ENCODE assay signal across 14 cellular contexts in genomic region chr2:107337209-107337898, GRCh38.
DNase-seq lines count a peak whose midpoint lies in the region; ATAC-seq and TF ChIP-seq lines count a peak whose summit lies in the region.
"Had no signal": no experiment of that assay in that cellular context is flagged by ENCODE, and none has a peak within 500 bp of the region (broad histone marks: within the 10 kb centered on the region; RNA-seq: fewer than 3 reads in every experiment).

No MANE protein-coding gene starts in this region.

- H2AFZ ChIP-seq in Karpas-422 (ENCODE audit: low read length) (0 out of 2 replicates have a peak overlapping the region, but pooled peaks have one; percentile 49), smooth muscle cell (ENCODE audit: low read depth) (no peak overlapping the region)

- TF ChIP-seq CTCF in choroid plexus epithelial cell (conservative IDR thresholded peaks at IDR 0.05; ENCODE audit: low read depth, low read length) = no peak
- no peak for TF ChIP-seq CTCF in smooth muscle cell (IDR thresholded peaks at IDR 0.05; ENCODE audit: borderline replicate concordance, insufficient read depth, poor library complexity, severe bottlenecking)
- no peak for TF ChIP-seq CTCF in WTC11 (IDR thresholded peaks at IDR 0.05)

- H4K20me1 ChIP-seq in Karpas-422 (ENCODE audit: insufficient read depth, low read depth, low read length) (no peaks in the 10 kb centered on the region), smooth muscle cell (ENCODE audit: low read depth) (no peaks in the 10 kb centered on the region)

- no peaks in the 10 kb centered on the region for H3K9me2 ChIP-seq in Karpas-422 (replicated peaks; ENCODE audit: insufficient read depth, low read length)

- no peaks in the 10 kb centered on the region for H3K36me3 ChIP-seq in Karpas-422 (ENCODE audit: insufficient read depth, low read length)
- H3K36me3 ChIP-seq in smooth muscle cell (ENCODE audit: low read depth) = no peaks in the 10 kb centered on the region

- H3K27ac ChIP-seq in Karpas-422 (ENCODE audit: low read length) = no peak overlapping the region
- H3K27ac ChIP-seq in smooth muscle cell (ENCODE audit: low read depth) = peak overlapping the region; percentile 100
- H3K27ac ChIP-seq: KMS-11 had no signal

- DNase-seq in Karpas-422 (no peak), choroid plexus epithelial cell (ENCODE audit: low read depth) (peak; percentile 36), hepatic stellate cell (ENCODE audit: low spot score) (peak; percentile 2), smooth muscle cell (lab: John Stamatoyannopoulos, UW; ENCODE audit: unreplicated experiment) (no peak), SIG-M5 (lab: John Stamatoyannopoulos, UW) (no peak), WTC11 (ENCODE audit: low spot score) (no peak), D341Med (ENCODE audit: low spot score) (no peak)
- DNase-seq: activated CD4-positive, alpha-beta T cell treated with anti-CD3 and anti-CD28 coated beads, Interleukin-2, amount 50 U/mL, for 4 hours; activated effector memory CD4-positive, alpha-beta T cell treated with Interleukin-2 at 50 U/mL for 16 hours; CD4-positive, CD25-positive, alpha-beta regulatory T cell had no signal

- no peak overlapping the region for H3K9ac ChIP-seq in Karpas-422 (ENCODE audit: low read length)
- H3K9ac ChIP-seq in smooth muscle cell (ENCODE audit: low read depth) = no peak overlapping the region
- H3K9ac ChIP-seq: KMS-11 had no signal

- H3K9me3 Mint-ChIP-seq in WTC11 = peaks cover 17% of the 10 kb centered on the region

- peaks cover 9% of the 10 kb centered on the region for H3K4me1 Mint-ChIP-seq in WTC11
- H3K4me1 Mint-ChIP-seq: CD4-positive, CD25-positive, alpha-beta regulatory T cell had no signal

- H3K4me3 ChIP-seq in Karpas-422 (ENCODE audit: low read length) (no peak overlapping the region), choroid plexus epithelial cell (ENCODE audit: low read depth, low read length) (no peak overlapping the region), smooth muscle cell (no peak overlapping the region)

- H3K27me3 ChIP-seq in Karpas-422 (ENCODE audit: low read length) = no peaks in the 10 kb centered on the region
- no peaks in the 10 kb centered on the region for H3K27me3 ChIP-seq in smooth muscle cell (ENCODE audit: low read depth)

- H3F3A ChIP-seq in smooth muscle cell (ENCODE audit: low read depth) = peaks cover 13% of the 10 kb centered on the region

- no peaks in the 10 kb centered on the region for H3K36me3 Mint-ChIP-seq in WTC11
- H3K36me3 Mint-ChIP-seq: CD4-positive, CD25-positive, alpha-beta regulatory T cell had no signal

- H3K9me3 ChIP-seq in Karpas-422 (ENCODE audit: low read length) (peaks cover 3% of the 10 kb centered on the region; the same call in 1 of the 2 replicates), smooth muscle cell (replicated peaks; ENCODE audit: low read depth) (no peaks in the 10 kb centered on the region)

- POLR2A ChIA-PET in WTC11 (lab: Charles Lee) = no interaction called here

- H3K27ac Mint-ChIP-seq in WTC11 = no peak overlapping the region
- H3K27ac Mint-ChIP-seq: CD4-positive, CD25-positive, alpha-beta regulatory T cell; stimulated activated naive CD8-positive, alpha-beta T cell treated with anti-CD3 and anti-CD28 coated beads, Interleukin-15, Interleukin-2, amounts not matched to agents 100 ng/mL and 50 ng/mL, for 24 hours; T-helper 1 cell treated with Interleukin-12 subunit alpha and Interleukin-12 subunit beta and Interleukin-4 antibody, amounts not matched to agents 30 μg/mL and 1 μg/mL, for 36 hours had no signal

- CTCF ChIA-PET in WTC11 (lab: Charles Lee) = interaction anchor here (1.1 kb wide), 1 partner anchor 450 kb away, joined by 3 read pairs; no protein-coding TSS in a partner anchor

- no peaks in the 10 kb centered on the region for H3K27me3 Mint-ChIP-seq in WTC11 (ENCODE audit: low read depth)
- H3K27me3 Mint-ChIP-seq: CD4-positive, CD25-positive, alpha-beta regulatory T cell; stimulated activated naive CD8-positive, alpha-beta T cell treated with anti-CD3 and anti-CD28 coated beads, Interleukin-15, Interleukin-2, amounts not matched to agents 100 ng/mL and 50 ng/mL, for 24 hours had no signal

- no peak overlapping the region for H3K4me3 Mint-ChIP-seq in WTC11
- H3K4me3 Mint-ChIP-seq: CD4-positive, CD25-positive, alpha-beta regulatory T cell; stimulated activated naive CD8-positive, alpha-beta T cell treated with anti-CD3 and anti-CD28 coated beads, Interleukin-15, Interleukin-2, amounts not matched to agents 100 ng/mL and 50 ng/mL, for 24 hours; T-helper 1 cell treated with Interleukin-12 subunit alpha and Interleukin-12 subunit beta and Interleukin-4 antibody, amounts not matched to agents 30 μg/mL and 1 μg/mL, for 36 hours had no signal

- no peaks in the 10 kb centered on the region for H3K4me1 ChIP-seq in Karpas-422 (ENCODE audit: low read length)
- H3K4me1 ChIP-seq in smooth muscle cell (ENCODE audit: low read depth) = peaks cover 15% of the 10 kb centered on the region

- H3K4me2 ChIP-seq in Karpas-422 (ENCODE audit: low read depth, low read length, poor library complexity, severe bottlenecking) (no peak overlapping the region), smooth muscle cell (peak overlapping the region; percentile 81)
- H3K4me2 ChIP-seq: KMS-11 had no signal

- WGBS in smooth muscle cell (ENCODE audit: low lambda C conversion rate) = 50% methylated on average over 6 of the region's 6 CpGs

- ATAC-seq in HG02885 (IDR thresholded peaks at IDR 0.05; ENCODE audit: poor library complexity, unreplicated experiment) = no peak
- no peak for ATAC-seq in WTC11

- H3K79me2 ChIP-seq in Karpas-422 (ENCODE audit: low read length) (no peaks in the 10 kb centered on the region), smooth muscle cell (ENCODE audit: low read depth) (no peaks in the 10 kb centered on the region)

TF ChIP-seq in WTC11, 78 proteins besides CTCF, POLR2A, EP300 and RAD21:
- TF ChIP-seq NR2C2 (CRISPR knock-in tag; IDR thresholded peaks at IDR 0.05) = no peak
- TF ChIP-seq, protein P1, sequence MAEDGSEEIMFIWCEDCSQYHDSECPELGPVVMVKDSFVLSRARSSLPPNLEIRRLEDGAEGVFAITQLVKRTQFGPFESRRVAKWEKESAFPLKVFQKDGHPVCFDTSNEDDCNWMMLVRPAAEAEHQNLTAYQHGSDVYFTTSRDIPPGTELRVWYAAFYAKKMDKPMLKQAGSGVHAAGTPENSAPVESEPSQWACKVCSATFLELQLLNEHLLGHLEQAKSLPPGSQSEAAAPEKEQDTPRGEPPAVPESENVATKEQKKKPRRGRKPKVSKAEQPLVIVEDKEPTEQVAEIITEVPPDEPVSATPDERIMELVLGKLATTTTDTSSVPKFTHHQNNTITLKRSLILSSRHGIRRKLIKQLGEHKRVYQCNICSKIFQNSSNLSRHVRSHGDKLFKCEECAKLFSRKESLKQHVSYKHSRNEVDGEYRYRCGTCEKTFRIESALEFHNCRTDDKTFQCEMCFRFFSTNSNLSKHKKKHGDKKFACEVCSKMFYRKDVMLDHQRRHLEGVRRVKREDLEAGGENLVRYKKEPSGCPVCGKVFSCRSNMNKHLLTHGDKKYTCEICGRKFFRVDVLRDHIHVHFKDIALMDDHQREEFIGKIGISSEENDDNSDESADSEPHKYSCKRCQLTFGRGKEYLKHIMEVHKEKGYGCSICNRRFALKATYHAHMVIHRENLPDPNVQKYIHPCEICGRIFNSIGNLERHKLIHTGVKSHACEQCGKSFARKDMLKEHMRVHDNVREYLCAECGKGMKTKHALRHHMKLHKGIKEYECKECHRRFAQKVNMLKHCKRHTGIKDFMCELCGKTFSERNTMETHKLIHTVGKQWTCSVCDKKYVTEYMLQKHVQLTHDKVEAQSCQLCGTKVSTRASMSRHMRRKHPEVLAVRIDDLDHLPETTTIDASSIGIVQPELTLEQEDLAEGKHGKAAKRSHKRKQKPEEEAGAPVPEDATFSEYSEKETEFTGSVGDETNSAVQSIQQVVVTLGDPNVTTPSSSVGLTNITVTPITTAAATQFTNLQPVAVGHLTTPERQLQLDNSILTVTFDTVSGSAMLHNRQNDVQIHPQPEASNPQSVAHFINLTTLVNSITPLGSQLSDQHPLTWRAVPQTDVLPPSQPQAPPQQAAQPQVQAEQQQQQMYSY (CRISPR knock-in tag; IDR thresholded peaks at IDR 0.05) = no peak
- no peak for TF ChIP-seq ZNF396 (CRISPR knock-in tag; IDR thresholded peaks at IDR 0.05; ENCODE audit: borderline replicate concordance)
- TF ChIP-seq ZNF423 (CRISPR knock-in tag; IDR thresholded peaks at IDR 0.05) = no peak
- TF ChIP-seq TEAD1 (CRISPR knock-in tag; IDR thresholded peaks at IDR 0.05) = no peak
- TF ChIP-seq ESRRA (CRISPR knock-in tag; IDR thresholded peaks at IDR 0.05; ENCODE audit: borderline replicate concordance) = no peak
- no peak for TF ChIP-seq E2F4 (CRISPR knock-in tag; IDR thresholded peaks at IDR 0.05; ENCODE audit: borderline replicate concordance, low read depth)
- TF ChIP-seq TP53 (CRISPR knock-in tag; IDR thresholded peaks at IDR 0.05) = no peak
- TF ChIP-seq RORB (CRISPR knock-in tag; IDR thresholded peaks at IDR 0.05) = no peak
- TF ChIP-seq, protein P2, sequence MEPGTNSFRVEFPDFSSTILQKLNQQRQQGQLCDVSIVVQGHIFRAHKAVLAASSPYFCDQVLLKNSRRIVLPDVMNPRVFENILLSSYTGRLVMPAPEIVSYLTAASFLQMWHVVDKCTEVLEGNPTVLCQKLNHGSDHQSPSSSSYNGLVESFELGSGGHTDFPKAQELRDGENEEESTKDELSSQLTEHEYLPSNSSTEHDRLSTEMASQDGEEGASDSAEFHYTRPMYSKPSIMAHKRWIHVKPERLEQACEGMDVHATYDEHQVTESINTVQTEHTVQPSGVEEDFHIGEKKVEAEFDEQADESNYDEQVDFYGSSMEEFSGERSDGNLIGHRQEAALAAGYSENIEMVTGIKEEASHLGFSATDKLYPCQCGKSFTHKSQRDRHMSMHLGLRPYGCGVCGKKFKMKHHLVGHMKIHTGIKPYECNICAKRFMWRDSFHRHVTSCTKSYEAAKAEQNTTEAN (CRISPR knock-in tag; IDR thresholded peaks at IDR 0.05) = no peak
- no peak for TF ChIP-seq SMAD4 (CRISPR knock-in tag; IDR thresholded peaks at IDR 0.05)

Comparison
In these comparisons a context has a peak if more than half of its experiments do, and no peak if none do; other contexts are left out.
1. DNase-seq: peak in choroid plexus epithelial cell (single experiment) and hepatic stellate cell (single experiment); none in Karpas-422 (single experiment), smooth muscle cell (single experiment), SIG-M5 (single experiment), WTC11 (single experiment) and D341Med (single experiment).